Comparison of ENCODE assay signal across 19 cellular contexts in genomic region chr22:50521710-50522109, GRCh38. TPM values are rescaled to one million over a fixed set of nuclear protein-coding genes. Genes with fewer than 3 reads are reported as not detected.
A peak's percentile ranks its signal among the peaks of the same experiment; 100 is the strongest.
DNase-seq lines count a peak whose midpoint lies in the region; ATAC-seq and TF ChIP-seq lines count a peak whose summit lies in the region.
"Had no signal": no experiment of that assay in that cellular context is flagged by ENCODE, and none has a peak within 500 bp of the region (broad histone marks: within the 10 kb centered on the region; RNA-seq: fewer than 3 reads in every experiment).

No MANE protein-coding gene starts in this region.

- TF ChIP-seq POLR2A in adrenal gland (IDR thresholded peaks at IDR 0.05): no peak

- H3K4me1 Mint-ChIP-seq in central memory CD8-positive, alpha-beta T cell: peaks cover 16% of the 10 kb centered on the region

- TF ChIP-seq CTCF in HEK293 (tag by site-specific recombination; IDR thresholded peaks at IDR 0.05): no peak
- TF ChIP-seq CTCF in osteoblast (IDR thresholded peaks at IDR 0.05; ENCODE audit: extremely low read depth, low read depth, low read length): no peak
- no peak for TF ChIP-seq CTCF in GM13977 (IDR thresholded peaks at IDR 0.05; ENCODE audit: extremely low read depth, insufficient read depth, missing control alignments)
- no peak for TF ChIP-seq CTCF in adrenal gland (IDR thresholded peaks at IDR 0.05)

- H3K27me3 ChIP-seq in osteoblast (ENCODE audit: insufficient read depth, low read length) (no peaks in the 10 kb centered on the region), adrenal gland (no peaks in the 10 kb centered on the region)

- H3K27ac Mint-ChIP-seq in central memory CD8-positive, alpha-beta T cell (ENCODE audit: low read depth): peak overlapping the region; percentile 19
- H3K27ac Mint-ChIP-seq: CD4-positive, alpha-beta T cell had no signal

- H3K79me2 ChIP-seq in osteoblast (ENCODE audit: insufficient read depth, low read length): peaks cover 39% of the 10 kb centered on the region

- POLR2A ChIA-PET in HEK293 (lab: Yijun Ruan, JAX): interaction anchor here (5.3 kb wide), 1 partner anchor 13 kb away, joined by 189 read pairs; the partner anchor contains the start of genes LMF2 and NCAPH2

- no peak for ATAC-seq in Right ventricle myocardium inferior
- ATAC-seq in Right ventricle myocardium superior (ENCODE audit: poor library complexity): no peak
- no peak for ATAC-seq in central memory CD8-positive, alpha-beta T cell (replicated peaks; ENCODE audit: extremely low read depth, poor library complexity, severe bottlenecking)
- ATAC-seq: A549 had no signal

- no peaks in the 10 kb centered on the region for H3K9me3 Mint-ChIP-seq in central memory CD8-positive, alpha-beta T cell
- H3K9me3 Mint-ChIP-seq: CD4-positive, alpha-beta T cell had no signal

- H3K4me2 ChIP-seq in osteoblast (ENCODE audit: insufficient read depth, low read length): no peak overlapping the region
- H3K4me2 ChIP-seq: A549 had no signal

- no peak overlapping the region for H3K4me3 Mint-ChIP-seq in central memory CD8-positive, alpha-beta T cell

- peak; percentile 7 for DNase-seq in Right ventricle myocardium inferior (ENCODE audit: missing footprints)
- no peak for DNase-seq in Right ventricle myocardium superior
- DNase-seq in central memory CD8-positive, alpha-beta T cell (ENCODE audit: low spot score in 2 of 2): no peak
- DNase-seq in osteoblast (ENCODE audit: insufficient read length, low spot score, missing footprints): peak; percentile 10
- DNase-seq in GM13977 (ENCODE audit: low spot score): no peak
- no peak for DNase-seq in adrenal gland
- DNase-seq: AML-193; Caco-2; CD4-positive, alpha-beta T cell; DMS153; DMS79; GF-D8; GM23248 had no signal

- H3K4me3 ChIP-seq in HEK293 (ENCODE audit: low read depth, low read length): no peak overlapping the region
- H3K4me3 ChIP-seq in osteoblast (ENCODE audit: insufficient read depth, low read length): no peak overlapping the region
- H3K4me3 ChIP-seq in adrenal gland: no peak overlapping the region
- H3K4me3 ChIP-seq: A549, GM23248, HAP-1 had no signal

- peaks cover 55% of the 10 kb centered on the region for H3K36me3 Mint-ChIP-seq in central memory CD8-positive, alpha-beta T cell (ENCODE audit: insufficient read depth)

- peaks cover 23% of the 10 kb centered on the region for H4K20me1 ChIP-seq in osteoblast (ENCODE audit: insufficient read depth, low read length)

- H3K27me3 Mint-ChIP-seq in central memory CD8-positive, alpha-beta T cell: no peaks in the 10 kb centered on the region
- H3K27me3 Mint-ChIP-seq: CD4-positive, alpha-beta T cell had no signal

- H3K4me1 ChIP-seq in HEK293 (ENCODE audit: control insufficient read depth, insufficient read depth, low read length) (no peaks in the 10 kb centered on the region; the same call in 1 of the 2 replicates), osteoblast (ENCODE audit: insufficient read depth, low read length) (peaks cover 9% of the 10 kb centered on the region), adrenal gland (replicated peaks in 1 of 2) (peaks cover 18 to 20% of the 10 kb centered on the region in 2 donors)

- no peak overlapping the region for H2AFZ ChIP-seq in osteoblast (ENCODE audit: low read length)
- H2AFZ ChIP-seq: GM23248 had no signal

- CTCF ChIA-PET in HEK293 (lab: Yijun Ruan, JAX): no interaction called here

- no peaks in the 10 kb centered on the region for H3K9me3 ChIP-seq in HEK293 (ENCODE audit: control insufficient read depth, insufficient read depth, low read depth, low read length)
- H3K9me3 ChIP-seq in osteoblast (ENCODE audit: low read depth, low read length): no peaks in the 10 kb centered on the region
- no peaks in the 10 kb centered on the region for H3K9me3 ChIP-seq in adrenal gland (replicated peaks in 1 of 3)
- H3K9me3 ChIP-seq: A549, Caco-2, HAP-1 had no signal

- H3K36me3 ChIP-seq in HEK293 (ENCODE audit: control insufficient read depth in 2 of 2, insufficient read depth in 1 of 2, low read length in 2 of 2) (peaks cover 0 to 73% of the 10 kb centered on the region in 2 experiments; a peak in 2 of 3 replicates), osteoblast (ENCODE audit: insufficient read depth, low read length) (peaks cover 29% of the 10 kb centered on the region), adrenal gland (replicated peaks in 1 of 2) (peaks cover 0 to 54% of the 10 kb centered on the region in 2 donors)

- intact Hi-C loops in Right ventricle myocardium inferior (cut with DNase I) (no loop called here), Right ventricle myocardium superior (cut with DNase I) (no loop called here), adrenal gland (cut with DNase I) (no loop called here)

- in situ Hi-C loops in GM13977 (cut with MboI; ENCODE audit: low pct_unique_long_range_greater_than_20kb, low sequenced_read_pairs, unreplicated experiment): no loop called here

- 89 to 100% (median 93%) methylated on average over 1 to 10 of the region's 10 CpGs for WGBS in adrenal gland, 4 donors

- H3K27ac ChIP-seq in HEK293 (ENCODE audit: extremely low read depth, low read depth, low read length) (no peak overlapping the region; the same call in 1 of the 2 replicates), osteoblast (ENCODE audit: low read depth, low read length) (no peak overlapping the region), adrenal gland (no peak overlapping the region)
- H3K27ac ChIP-seq: 22Rv1, A549, C4-2B, GM23248 had no signal

TF ChIP-seq in HEK293, 187 proteins besides CTCF, POLR2A, EP300 and RAD21:
- TF ChIP-seq ZFHX2 (tag by site-specific recombination; conservative IDR thresholded peaks at IDR 0.05) (peak; percentile 10; the same call in 1 of the 2 replicates), ZNF112 (tag by site-specific recombination; IDR thresholded peaks at IDR 0.05) (no peak)

RNA-seq across cellular contexts. Expression of gene SCO2, which starts 3.7 kb away (rescaled TPM):
- total RNA-seq in Right ventricle myocardium inferior (not detected), Right ventricle myocardium superior (not detected), osteoblast (5.1 and 5.6 TPM in 2 replicates), adrenal gland (1 to 10 TPM in 6 of 8 donors, not detected in 2; 1.2 to 7.8 (median 4.1) TPM)
- polyA plus RNA-seq in adrenal gland: 1 to 10 TPM in 2 of 3 donors, not detected in 1; 1.2 to 4.0 TPM

RNA-seq across cellular contexts. Expression of gene TYMP, which starts 8.1 kb away (rescaled TPM):
- total RNA-seq in Right ventricle myocardium inferior (15.5 TPM), Right ventricle myocardium superior (11.8 TPM), osteoblast (14.4 and 30.0 TPM in 2 replicates), adrenal gland (100 to 1,000 TPM in 3 of 8 donors, 10 to 100 TPM in 5; 14.6 to 152 (median 64.5) TPM)
- polyA plus RNA-seq in adrenal gland: 10 to 100 TPM; 12.3 to 90.3 (median 89.5) TPM

RNA-seq across cellular contexts. Expression of gene NCAPH2, which starts 13.7 kb away (rescaled TPM):
- 26.7 TPM for total RNA-seq in Right ventricle myocardium inferior
- total RNA-seq in Right ventricle myocardium superior: 28.8 TPM
- total RNA-seq in osteoblast: 24.2 and 27.5 TPM in 2 replicates
- 10 to 100 TPM; 22.9 to 40.2 (median 32.6) TPM for total RNA-seq in adrenal gland
- polyA plus RNA-seq in adrenal gland: 10 to 100 TPM; 13.8 to 90.5 (median 56.2) TPM

RNA-seq across cellular contexts. Expression of gene LMF2, which starts 14.2 kb away (rescaled TPM):
- total RNA-seq in Right ventricle myocardium inferior (24.9 TPM), Right ventricle myocardium superior (25.3 TPM), osteoblast (56.8 and 60.7 TPM in 2 replicates), adrenal gland (10 to 100 TPM; 47.5 to 91.0 (median 78.3) TPM)
- polyA plus RNA-seq in adrenal gland: 100 to 1,000 TPM in 1 of 3 donors, 10 to 100 TPM in 1, 1 to 10 TPM in 1; 6.3 to 120 (median 90.3) TPM

RNA-seq across cellular contexts. Expression of gene KLHDC7B, which starts 24.0 kb away (rescaled TPM):
- total RNA-seq in Right ventricle myocardium inferior (not detected), Right ventricle myocardium superior (not detected), osteoblast (0.29 and 0.72 TPM in 2 replicates), adrenal gland (under 1 TPM in 6 of 8 donors, not detected in 2; 0.06 to 0.69 (median 0.30) TPM)
- under 1 TPM; 0.09 to 0.24 (median 0.24) TPM for polyA plus RNA-seq in adrenal gland
- total RNA-seq: GM23248, HT-29 had no signal

Comparison
In these comparisons a context has a peak if more than half of its experiments do, and no peak if none do; other contexts are left out.
1. DNase-seq: peak in Right ventricle myocardium inferior (single experiment) and osteoblast (single experiment); none in Right ventricle myocardium superior (single experiment), central memory CD8-positive, alpha-beta T cell (0 of 2), GM13977 (single experiment) and adrenal gland (0 of 7).